ENCODE assay signal across 11 cellular contexts in the genomic region with DNA sequence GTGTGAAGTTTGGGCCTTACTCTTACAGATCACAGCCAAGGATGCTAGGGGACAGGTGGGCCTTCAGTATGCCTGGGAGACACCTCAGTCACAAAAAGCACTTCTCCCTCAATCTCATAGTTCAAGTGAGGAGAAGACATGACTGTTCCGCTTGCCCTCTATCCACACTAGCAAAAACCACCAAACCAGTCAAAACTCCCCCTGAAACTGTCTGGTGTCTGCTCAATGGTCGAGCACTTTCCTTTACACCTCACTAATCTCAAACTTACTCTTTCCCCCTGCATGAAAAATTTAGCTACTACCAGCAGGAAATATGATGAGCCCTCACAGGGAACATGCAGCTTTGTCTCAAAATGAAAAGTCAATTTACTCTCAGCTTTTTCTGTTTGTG.
DNase-seq lines count a peak whose midpoint lies in the region; ATAC-seq lines count a peak whose summit lies in the region.
"Had no signal": no experiment of that assay in that cellular context is flagged by ENCODE, and none has a peak within 500 bp of the region (broad histone marks: within the 10 kb centered on the region; RNA-seq: fewer than 3 reads in every experiment).

No MANE protein-coding gene starts in this region.

- H3K36me3 Mint-ChIP-seq in activated CD4-positive, alpha-beta T cell treated with anti-CD3 and anti-CD28 coated beads, Interleukin-2, amount 10 ng/mL, durations not matched to agents 7 days and 5 days (ENCODE audit: low read depth): no peaks in the 10 kb centered on the region
- H3K36me3 Mint-ChIP-seq: memory B cell had no signal

- H3K4me1 Mint-ChIP-seq in activated CD4-positive, alpha-beta T cell treated with anti-CD3 and anti-CD28 coated beads, Interleukin-2, amount 10 ng/mL, durations not matched to agents 7 days and 5 days: peaks cover 9% of the 10 kb centered on the region

- no peak overlapping the region for H3K4me3 ChIP-seq in trophoblast cell (ENCODE audit: low read depth, low read length)
- H3K4me3 ChIP-seq: right lobe of liver had no signal

- no peak overlapping the region for H3K27ac Mint-ChIP-seq in activated CD4-positive, alpha-beta T cell treated with anti-CD3 and anti-CD28 coated beads, Interleukin-2, amount 10 ng/mL, durations not matched to agents 7 days and 5 days
- H3K27ac Mint-ChIP-seq: memory B cell had no signal

- H2AFZ ChIP-seq in trophoblast cell (ENCODE audit: insufficient read depth, low read length, poor library complexity): no peak overlapping the region

- CTCF ChIA-PET in activated CD4-positive, alpha-beta T cell treated with anti-CD3 and anti-CD28 coated beads, Interleukin-2, amount 10 ng/mL, durations not matched to agents 7 days and 5 days (lab: Charles Lee): interaction anchor here (1.0 to 1.6 kb wide), 2 partner anchors 13 to 20 kb away, joined by 3 read pairs; no protein-coding TSS in a partner anchor

- no peak overlapping the region for H3K4me3 Mint-ChIP-seq in activated CD4-positive, alpha-beta T cell treated with anti-CD3 and anti-CD28 coated beads, Interleukin-2, amount 10 ng/mL, durations not matched to agents 7 days and 5 days
- H3K4me3 Mint-ChIP-seq: memory B cell had no signal

- H2BK12ac ChIP-seq in trophoblast cell (ENCODE audit: low read length): no peak overlapping the region

- H3K9ac ChIP-seq in trophoblast cell (ENCODE audit: low read length): no peak overlapping the region

- no peak overlapping the region for H4K8ac ChIP-seq in trophoblast cell (ENCODE audit: low read depth, low read length)

- H3K27me3 ChIP-seq in trophoblast cell (ENCODE audit: insufficient read depth, low read length): no peaks in the 10 kb centered on the region
- H3K27me3 ChIP-seq: right lobe of liver had no signal

- H3K4me2 ChIP-seq in trophoblast cell (ENCODE audit: low read length): no peak overlapping the region

- peaks cover 4% of the 10 kb centered on the region for H3K9me3 Mint-ChIP-seq in activated CD4-positive, alpha-beta T cell treated with anti-CD3 and anti-CD28 coated beads, Interleukin-2, amount 10 ng/mL, durations not matched to agents 7 days and 5 days
- H3K9me3 Mint-ChIP-seq: memory B cell had no signal

- no peak overlapping the region for H3K4ac ChIP-seq in trophoblast cell (ENCODE audit: low read depth, low read length)

- peaks cover 2% of the 10 kb centered on the region for H3K79me1 ChIP-seq in trophoblast cell (ENCODE audit: low read length)

- H2BK5ac ChIP-seq in trophoblast cell (ENCODE audit: low read depth, low read length, poor library complexity): no peak overlapping the region

- H3K36me3 ChIP-seq in trophoblast cell (ENCODE audit: control insufficient read depth in 1 of 2, insufficient read depth in 2 of 2, low read length in 2 of 2): no peaks in the 10 kb centered on the region
- H3K36me3 ChIP-seq: right lobe of liver had no signal

- peak overlapping the region; percentile 29 for H3K23ac ChIP-seq in trophoblast cell (ENCODE audit: low read length)

- H3K79me2 ChIP-seq in trophoblast cell (ENCODE audit: control insufficient read depth, insufficient read depth, low read length, poor library complexity): no peaks in the 10 kb centered on the region

- no peak overlapping the region for H3K27ac ChIP-seq in trophoblast cell (ENCODE audit: low read depth, low read length)
- H3K27ac ChIP-seq: right lobe of liver had no signal

- ATAC-seq in GM21723 (IDR thresholded peaks at IDR 0.05; ENCODE audit: unreplicated experiment) (peak; percentile 72), HG03521 (IDR thresholded peaks at IDR 0.05; ENCODE audit: unreplicated experiment) (peak; percentile 56)
- ATAC-seq: right lobe of liver had no signal

- POLR2A ChIA-PET in activated CD4-positive, alpha-beta T cell treated with anti-CD3 and anti-CD28 coated beads, Interleukin-2, amount 10 ng/mL, durations not matched to agents 7 days and 5 days (lab: Charles Lee): no interaction called here

- H4K91ac ChIP-seq in trophoblast cell (ENCODE audit: low read depth, low read length): no peak overlapping the region

- no CpG with 5 or more reads among the region's 2 CpGs for WGBS in trophoblast cell (ENCODE audit: extremely low coverage, insufficient coverage, insufficient read length)

- no peak overlapping the region for H3K18ac ChIP-seq in trophoblast cell (ENCODE audit: low read length)

- H3K14ac ChIP-seq in trophoblast cell (ENCODE audit: low read length): no peak overlapping the region

- peaks cover 37% of the 10 kb centered on the region for H3K27me3 Mint-ChIP-seq in activated CD4-positive, alpha-beta T cell treated with anti-CD3 and anti-CD28 coated beads, Interleukin-2, amount 10 ng/mL, durations not matched to agents 7 days and 5 days

- no peak overlapping the region for H2BK120ac ChIP-seq in trophoblast cell (ENCODE audit: insufficient read depth, low read length, poor library complexity)

- H4K12ac ChIP-seq in trophoblast cell (ENCODE audit: low read depth, low read length): no peak overlapping the region

- H3K4me1 ChIP-seq in trophoblast cell (ENCODE audit: control insufficient read depth in 1 of 2, insufficient read depth in 2 of 2, low read length in 2 of 2): peaks cover 2 to 5% of the 10 kb centered on the region in 2 experiments
- H3K4me1 ChIP-seq: right lobe of liver had no signal

- peak; percentile 5 to 30 for DNase-seq in activated CD4-positive, alpha-beta T cell treated with anti-CD3 and anti-CD28 coated beads, Interleukin-2, amount 50 U/mL, for 48 hours
- no peak for DNase-seq in activated CD4-positive, alpha-beta T cell treated with anti-CD3 and anti-CD28 coated beads, Interleukin-2, amount 10 ng/mL, durations not matched to agents 7 days and 5 days
- DNase-seq in trophoblast cell (no peak), NCI-H146 treated with DMSO at 0.1 percent for 48 hours (lab: John Stamatoyannopoulos, UW; ENCODE audit: unreplicated experiment) (no peak), medulla oblongata (ENCODE audit: extremely low spot score) (no peak), NCI-H1105 treated with DMSO at 0.1 percent for 48 hours (lab: John Stamatoyannopoulos, UW) (no peak)
- DNase-seq: GOT3, right lobe of liver had no signal

- H2AK5ac ChIP-seq in trophoblast cell (ENCODE audit: low read length): no peak overlapping the region

- H3K9me3 ChIP-seq in trophoblast cell (ENCODE audit: insufficient read depth, low read depth, low read length): no peaks in the 10 kb centered on the region
- H3K9me3 ChIP-seq: right lobe of liver had no signal

Comparison
In these comparisons a context has a peak if more than half of its experiments do, and no peak if none do; other contexts are left out.
1. DNase-seq: peak in activated CD4-positive, alpha-beta T cell treated with anti-CD3 and anti-CD28 coated beads, Interleukin-2, amount 50 U/mL, for 48 hours (2 of 2); none in activated CD4-positive, alpha-beta T cell treated with anti-CD3 and anti-CD28 coated beads, Interleukin-2, amount 10 ng/mL, durations not matched to agents 7 days and 5 days (single experiment), trophoblast cell (0 of 2), NCI-H146 treated with DMSO at 0.1 percent for 48 hours (single experiment), medulla oblongata (single experiment) and NCI-H1105 treated with DMSO at 0.1 percent for 48 hours (single experiment).